ENCODE assay signal across 1 cellular context in the genomic region with DNA sequence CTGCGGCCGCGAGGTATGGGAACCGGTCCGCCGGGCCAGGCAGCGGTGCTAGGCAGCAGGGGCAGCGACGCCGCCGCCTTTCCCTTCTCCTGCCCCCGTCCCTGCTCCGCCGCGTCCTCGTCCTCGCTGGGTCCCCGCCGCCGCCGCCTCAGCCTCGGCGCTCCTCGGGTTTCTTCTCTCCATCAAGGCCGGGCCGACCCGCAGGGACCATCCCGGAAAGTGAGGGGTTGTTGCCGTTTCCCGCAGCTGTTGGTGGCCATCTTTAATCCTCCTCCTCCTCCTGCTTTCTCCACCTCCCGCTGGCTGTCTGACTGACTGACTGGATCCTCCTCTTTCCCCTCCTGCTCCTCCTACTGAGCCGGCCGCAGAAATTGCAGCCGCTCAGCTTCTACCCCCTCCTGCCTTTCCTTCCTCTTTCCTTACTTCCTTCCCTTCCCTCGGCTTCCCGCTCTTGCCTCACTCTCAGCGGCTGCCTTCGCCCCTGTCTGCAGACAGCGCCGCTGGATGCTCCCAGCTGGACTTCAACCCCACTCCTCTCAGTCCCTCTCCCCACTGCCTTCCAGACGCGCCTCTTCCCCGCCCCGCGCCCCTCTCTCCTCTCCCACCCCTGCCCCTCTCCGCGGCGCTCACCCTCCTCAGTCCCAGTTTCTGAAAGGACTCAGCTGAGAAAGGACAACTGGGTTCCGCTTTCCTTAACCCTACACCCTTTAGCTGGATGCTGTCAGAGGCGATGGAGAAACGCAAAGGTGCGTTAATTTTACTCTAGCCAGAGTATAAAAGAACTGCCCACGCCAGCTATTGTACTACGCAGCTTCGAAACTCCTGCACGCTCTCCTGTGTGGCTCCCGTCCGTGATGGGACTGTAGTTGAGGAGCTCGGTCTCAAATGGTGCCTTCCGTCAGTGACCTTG.
A peak's percentile ranks its signal among the peaks of the same experiment; 100 is the strongest.
TF ChIP-seq lines count a peak whose summit lies in the region.

A gene with protein sequence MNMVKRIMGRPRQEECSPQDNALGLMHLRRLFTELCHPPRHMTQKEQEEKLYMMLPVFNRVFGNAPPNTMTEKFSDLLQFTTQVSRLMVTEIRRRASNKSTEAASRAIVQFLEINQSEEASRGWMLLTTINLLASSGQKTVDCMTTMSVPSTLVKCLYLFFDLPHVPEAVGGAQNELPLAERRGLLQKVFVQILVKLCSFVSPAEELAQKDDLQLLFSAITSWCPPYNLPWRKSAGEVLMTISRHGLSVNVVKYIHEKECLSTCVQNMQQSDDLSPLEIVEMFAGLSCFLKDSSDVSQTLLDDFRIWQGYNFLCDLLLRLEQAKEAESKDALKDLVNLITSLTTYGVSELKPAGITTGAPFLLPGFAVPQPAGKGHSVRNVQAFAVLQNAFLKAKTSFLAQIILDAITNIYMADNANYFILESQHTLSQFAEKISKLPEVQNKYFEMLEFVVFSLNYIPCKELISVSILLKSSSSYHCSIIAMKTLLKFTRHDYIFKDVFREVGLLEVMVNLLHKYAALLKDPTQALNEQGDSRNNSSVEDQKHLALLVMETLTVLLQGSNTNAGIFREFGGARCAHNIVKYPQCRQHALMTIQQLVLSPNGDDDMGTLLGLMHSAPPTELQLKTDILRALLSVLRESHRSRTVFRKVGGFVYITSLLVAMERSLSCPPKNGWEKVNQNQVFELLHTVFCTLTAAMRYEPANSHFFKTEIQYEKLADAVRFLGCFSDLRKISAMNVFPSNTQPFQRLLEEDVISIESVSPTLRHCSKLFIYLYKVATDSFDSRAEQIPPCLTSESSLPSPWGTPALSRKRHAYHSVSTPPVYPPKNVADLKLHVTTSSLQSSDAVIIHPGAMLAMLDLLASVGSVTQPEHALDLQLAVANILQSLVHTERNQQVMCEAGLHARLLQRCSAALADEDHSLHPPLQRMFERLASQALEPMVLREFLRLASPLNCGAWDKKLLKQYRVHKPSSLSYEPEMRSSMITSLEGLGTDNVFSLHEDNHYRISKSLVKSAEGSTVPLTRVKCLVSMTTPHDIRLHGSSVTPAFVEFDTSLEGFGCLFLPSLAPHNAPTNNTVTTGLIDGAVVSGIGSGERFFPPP (N-terminal part only) (minus strand): TSS at position 309 of the 910 bp plus-strand sequence. CDS start 106,099 bp downstream, outside the sequence.

TF ChIP-seq in HepG2, 621 proteins besides CTCF, POLR2A, EP300 and RAD21 (continued from another document and continues in another):
- TF ChIP-seq, protein P1, sequence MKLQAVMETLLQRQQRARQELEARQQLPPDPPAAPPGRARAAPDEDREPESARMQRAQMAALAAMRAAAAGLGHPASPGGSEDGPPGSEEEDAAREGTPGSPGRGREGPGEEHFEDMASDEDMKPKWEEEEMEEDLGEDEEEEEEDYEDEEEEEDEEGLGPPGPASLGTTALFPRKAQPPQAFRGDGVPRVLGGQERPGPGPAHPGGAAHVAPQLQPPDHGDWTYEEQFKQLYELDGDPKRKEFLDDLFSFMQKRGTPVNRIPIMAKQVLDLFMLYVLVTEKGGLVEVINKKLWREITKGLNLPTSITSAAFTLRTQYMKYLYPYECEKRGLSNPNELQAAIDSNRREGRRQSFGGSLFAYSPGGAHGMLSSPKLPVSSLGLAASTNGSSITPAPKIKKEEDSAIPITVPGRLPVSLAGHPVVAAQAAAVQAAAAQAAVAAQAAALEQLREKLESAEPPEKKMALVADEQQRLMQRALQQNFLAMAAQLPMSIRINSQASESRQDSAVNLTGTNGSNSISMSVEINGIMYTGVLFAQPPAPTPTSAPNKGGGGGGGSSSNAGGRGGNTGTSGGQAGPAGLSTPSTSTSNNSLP (IDR thresholded peaks at IDR 0.05; ENCODE audit: low read depth, low read length) = no peak
- TF ChIP-seq ZEB1 (IDR thresholded peaks at IDR 0.05; ENCODE audit: insufficient replicate concordance, low read depth) = no peak
- TF ChIP-seq SNAI1 (CRISPR knock-in tag; IDR thresholded peaks at IDR 0.05; ENCODE audit: borderline replicate concordance) = no peak
- TF ChIP-seq ZFY (CRISPR knock-in tag; IDR thresholded peaks at IDR 0.05) = no peak; the same call in 1 of the 2 replicates
- TF ChIP-seq RXRB (CRISPR knock-in tag; IDR thresholded peaks at IDR 0.05; ENCODE audit: borderline replicate concordance) = peak; percentile 25; the same call in 1 of the 2 replicates
- TF ChIP-seq SP140L (CRISPR knock-in tag; IDR thresholded peaks at IDR 0.05; ENCODE audit: borderline replicate concordance) = no peak
- no peak for TF ChIP-seq JARID2 (CRISPR knock-in tag; IDR thresholded peaks at IDR 0.05; ENCODE audit: insufficient replicate concordance)
- TF ChIP-seq GPN1 (CRISPR knock-in tag; IDR thresholded peaks at IDR 0.05; ENCODE audit: borderline replicate concordance) = no peak
- TF ChIP-seq, protein P2, sequence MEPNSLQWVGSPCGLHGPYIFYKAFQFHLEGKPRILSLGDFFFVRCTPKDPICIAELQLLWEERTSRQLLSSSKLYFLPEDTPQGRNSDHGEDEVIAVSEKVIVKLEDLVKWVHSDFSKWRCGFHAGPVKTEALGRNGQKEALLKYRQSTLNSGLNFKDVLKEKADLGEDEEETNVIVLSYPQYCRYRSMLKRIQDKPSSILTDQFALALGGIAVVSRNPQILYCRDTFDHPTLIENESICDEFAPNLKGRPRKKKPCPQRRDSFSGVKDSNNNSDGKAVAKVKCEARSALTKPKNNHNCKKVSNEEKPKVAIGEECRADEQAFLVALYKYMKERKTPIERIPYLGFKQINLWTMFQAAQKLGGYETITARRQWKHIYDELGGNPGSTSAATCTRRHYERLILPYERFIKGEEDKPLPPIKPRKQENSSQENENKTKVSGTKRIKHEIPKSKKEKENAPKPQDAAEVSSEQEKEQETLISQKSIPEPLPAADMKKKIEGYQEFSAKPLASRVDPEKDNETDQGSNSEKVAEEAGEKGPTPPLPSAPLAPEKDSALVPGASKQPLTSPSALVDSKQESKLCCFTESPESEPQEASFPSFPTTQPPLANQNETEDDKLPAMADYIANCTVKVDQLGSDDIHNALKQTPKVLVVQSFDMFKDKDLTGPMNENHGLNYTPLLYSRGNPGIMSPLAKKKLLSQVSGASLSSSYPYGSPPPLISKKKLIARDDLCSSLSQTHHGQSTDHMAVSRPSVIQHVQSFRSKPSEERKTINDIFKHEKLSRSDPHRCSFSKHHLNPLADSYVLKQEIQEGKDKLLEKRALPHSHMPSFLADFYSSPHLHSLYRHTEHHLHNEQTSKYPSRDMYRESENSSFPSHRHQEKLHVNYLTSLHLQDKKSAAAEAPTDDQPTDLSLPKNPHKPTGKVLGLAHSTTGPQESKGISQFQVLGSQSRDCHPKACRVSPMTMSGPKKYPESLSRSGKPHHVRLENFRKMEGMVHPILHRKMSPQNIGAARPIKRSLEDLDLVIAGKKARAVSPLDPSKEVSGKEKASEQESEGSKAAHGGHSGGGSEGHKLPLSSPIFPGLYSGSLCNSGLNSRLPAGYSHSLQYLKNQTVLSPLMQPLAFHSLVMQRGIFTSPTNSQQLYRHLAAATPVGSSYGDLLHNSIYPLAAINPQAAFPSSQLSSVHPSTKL (CRISPR knock-in tag; IDR thresholded peaks at IDR 0.05) = peak; percentile 50; the same call in 1 of the 2 replicates
- TF ChIP-seq, protein P3, sequence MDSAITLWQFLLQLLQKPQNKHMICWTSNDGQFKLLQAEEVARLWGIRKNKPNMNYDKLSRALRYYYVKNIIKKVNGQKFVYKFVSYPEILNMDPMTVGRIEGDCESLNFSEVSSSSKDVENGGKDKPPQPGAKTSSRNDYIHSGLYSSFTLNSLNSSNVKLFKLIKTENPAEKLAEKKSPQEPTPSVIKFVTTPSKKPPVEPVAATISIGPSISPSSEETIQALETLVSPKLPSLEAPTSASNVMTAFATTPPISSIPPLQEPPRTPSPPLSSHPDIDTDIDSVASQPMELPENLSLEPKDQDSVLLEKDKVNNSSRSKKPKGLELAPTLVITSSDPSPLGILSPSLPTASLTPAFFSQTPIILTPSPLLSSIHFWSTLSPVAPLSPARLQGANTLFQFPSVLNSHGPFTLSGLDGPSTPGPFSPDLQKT (CRISPR knock-in tag; IDR thresholded peaks at IDR 0.05; ENCODE audit: borderline replicate concordance) = no peak
- TF ChIP-seq, protein P4, sequence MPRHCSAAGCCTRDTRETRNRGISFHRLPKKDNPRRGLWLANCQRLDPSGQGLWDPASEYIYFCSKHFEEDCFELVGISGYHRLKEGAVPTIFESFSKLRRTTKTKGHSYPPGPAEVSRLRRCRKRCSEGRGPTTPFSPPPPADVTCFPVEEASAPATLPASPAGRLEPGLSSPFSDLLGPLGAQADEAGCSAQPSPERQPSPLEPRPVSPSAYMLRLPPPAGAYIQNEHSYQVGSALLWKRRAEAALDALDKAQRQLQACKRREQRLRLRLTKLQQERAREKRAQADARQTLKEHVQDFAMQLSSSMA (CRISPR knock-in tag; IDR thresholded peaks at IDR 0.05) = 0 out of 2 replicates have a peak, but pooled peaks have one; percentile 60
- TF ChIP-seq, protein P5, sequence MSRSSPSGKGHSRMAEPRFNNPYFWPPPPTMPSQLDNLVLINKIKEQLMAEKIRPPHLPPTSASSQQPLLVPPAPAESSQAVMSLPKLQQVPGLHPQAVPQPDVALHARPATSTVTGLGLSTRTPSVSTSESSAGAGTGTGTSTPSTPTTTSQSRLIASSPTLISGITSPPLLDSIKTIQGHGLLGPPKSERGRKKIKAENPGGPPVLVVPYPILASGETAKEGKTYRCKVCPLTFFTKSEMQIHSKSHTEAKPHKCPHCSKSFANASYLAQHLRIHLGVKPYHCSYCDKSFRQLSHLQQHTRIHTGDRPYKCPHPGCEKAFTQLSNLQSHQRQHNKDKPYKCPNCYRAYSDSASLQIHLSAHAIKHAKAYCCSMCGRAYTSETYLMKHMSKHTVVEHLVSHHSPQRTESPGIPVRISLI (CRISPR knock-in tag; IDR thresholded peaks at IDR 0.05; ENCODE audit: borderline replicate concordance) = no peak
- no peak for TF ChIP-seq ZNF558 (CRISPR knock-in tag; IDR thresholded peaks at IDR 0.05; ENCODE audit: borderline replicate concordance)
- no peak for TF ChIP-seq HOXA7 (CRISPR knock-in tag; IDR thresholded peaks at IDR 0.05)
- no peak for TF ChIP-seq ATAD3A (CRISPR knock-in tag; IDR thresholded peaks at IDR 0.05)
- no peak for TF ChIP-seq FOXP1 (IDR thresholded peaks at IDR 0.05)
- no peak for TF ChIP-seq FOXP1 (CRISPR knock-in tag; IDR thresholded peaks at IDR 0.05)
- TF ChIP-seq, protein P6, sequence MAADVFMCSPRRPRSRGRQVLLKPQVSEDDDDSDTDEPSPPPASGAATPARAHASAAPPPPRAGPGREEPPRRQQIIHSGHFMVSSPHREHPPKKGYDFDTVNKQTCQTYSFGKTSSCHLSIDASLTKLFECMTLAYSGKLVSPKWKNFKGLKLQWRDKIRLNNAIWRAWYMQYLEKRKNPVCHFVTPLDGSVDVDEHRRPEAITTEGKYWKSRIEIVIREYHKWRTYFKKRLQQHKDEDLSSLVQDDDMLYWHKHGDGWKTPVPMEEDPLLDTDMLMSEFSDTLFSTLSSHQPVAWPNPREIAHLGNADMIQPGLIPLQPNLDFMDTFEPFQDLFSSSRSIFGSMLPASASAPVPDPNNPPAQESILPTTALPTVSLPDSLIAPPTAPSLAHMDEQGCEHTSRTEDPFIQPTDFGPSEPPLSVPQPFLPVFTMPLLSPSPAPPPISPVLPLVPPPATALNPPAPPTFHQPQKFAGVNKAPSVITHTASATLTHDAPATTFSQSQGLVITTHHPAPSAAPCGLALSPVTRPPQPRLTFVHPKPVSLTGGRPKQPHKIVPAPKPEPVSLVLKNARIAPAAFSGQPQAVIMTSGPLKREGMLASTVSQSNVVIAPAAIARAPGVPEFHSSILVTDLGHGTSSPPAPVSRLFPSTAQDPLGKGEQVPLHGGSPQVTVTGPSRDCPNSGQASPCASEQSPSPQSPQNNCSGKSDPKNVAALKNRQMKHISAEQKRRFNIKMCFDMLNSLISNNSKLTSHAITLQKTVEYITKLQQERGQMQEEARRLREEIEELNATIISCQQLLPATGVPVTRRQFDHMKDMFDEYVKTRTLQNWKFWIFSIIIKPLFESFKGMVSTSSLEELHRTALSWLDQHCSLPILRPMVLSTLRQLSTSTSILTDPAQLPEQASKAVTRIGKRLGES (CRISPR knock-in tag; IDR thresholded peaks at IDR 0.05; ENCODE audit: borderline replicate concordance) = no peak
- TF ChIP-seq GABPB1 (CRISPR knock-in tag; IDR thresholded peaks at IDR 0.05) = peak; percentile 45; the same call in 1 of the 2 replicates
- no peak for TF ChIP-seq ZNF124 (CRISPR knock-in tag; IDR thresholded peaks at IDR 0.05)
- TF ChIP-seq ZNF382 (CRISPR knock-in tag; IDR thresholded peaks at IDR 0.05; ENCODE audit: borderline replicate concordance) = no peak
- no peak for TF ChIP-seq ZNF121 (CRISPR knock-in tag; IDR thresholded peaks at IDR 0.05)
- no peak for TF ChIP-seq NR2F2 (IDR thresholded peaks at IDR 0.05; ENCODE audit: borderline replicate concordance, low read depth)
- TF ChIP-seq, protein P7, sequence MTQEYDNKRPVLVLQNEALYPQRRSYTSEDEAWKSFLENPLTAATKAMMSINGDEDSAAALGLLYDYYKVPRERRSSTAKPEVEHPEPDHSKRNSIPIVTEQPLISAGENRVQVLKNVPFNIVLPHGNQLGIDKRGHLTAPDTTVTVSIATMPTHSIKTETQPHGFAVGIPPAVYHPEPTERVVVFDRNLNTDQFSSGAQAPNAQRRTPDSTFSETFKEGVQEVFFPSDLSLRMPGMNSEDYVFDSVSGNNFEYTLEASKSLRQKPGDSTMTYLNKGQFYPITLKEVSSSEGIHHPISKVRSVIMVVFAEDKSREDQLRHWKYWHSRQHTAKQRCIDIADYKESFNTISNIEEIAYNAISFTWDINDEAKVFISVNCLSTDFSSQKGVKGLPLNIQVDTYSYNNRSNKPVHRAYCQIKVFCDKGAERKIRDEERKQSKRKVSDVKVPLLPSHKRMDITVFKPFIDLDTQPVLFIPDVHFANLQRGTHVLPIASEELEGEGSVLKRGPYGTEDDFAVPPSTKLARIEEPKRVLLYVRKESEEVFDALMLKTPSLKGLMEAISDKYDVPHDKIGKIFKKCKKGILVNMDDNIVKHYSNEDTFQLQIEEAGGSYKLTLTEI (CRISPR knock-in tag; conservative IDR thresholded peaks at IDR 0.05) = no peak
- TF ChIP-seq XRCC5 (optimal IDR thresholded peaks at IDR 0.05; ENCODE audit: low read length) = no peak
- no peak for TF ChIP-seq ZNF501 (CRISPR knock-in tag; IDR thresholded peaks at IDR 0.05)
- TF ChIP-seq SMAD3 (CRISPR knock-in tag; IDR thresholded peaks at IDR 0.05) = no peak
- TF ChIP-seq SATB2 (CRISPR knock-in tag; IDR thresholded peaks at IDR 0.05) = no peak
- TF ChIP-seq CAMTA2 (CRISPR knock-in tag; IDR thresholded peaks at IDR 0.05; ENCODE audit: borderline replicate concordance) = no peak
- TF ChIP-seq, protein P8, sequence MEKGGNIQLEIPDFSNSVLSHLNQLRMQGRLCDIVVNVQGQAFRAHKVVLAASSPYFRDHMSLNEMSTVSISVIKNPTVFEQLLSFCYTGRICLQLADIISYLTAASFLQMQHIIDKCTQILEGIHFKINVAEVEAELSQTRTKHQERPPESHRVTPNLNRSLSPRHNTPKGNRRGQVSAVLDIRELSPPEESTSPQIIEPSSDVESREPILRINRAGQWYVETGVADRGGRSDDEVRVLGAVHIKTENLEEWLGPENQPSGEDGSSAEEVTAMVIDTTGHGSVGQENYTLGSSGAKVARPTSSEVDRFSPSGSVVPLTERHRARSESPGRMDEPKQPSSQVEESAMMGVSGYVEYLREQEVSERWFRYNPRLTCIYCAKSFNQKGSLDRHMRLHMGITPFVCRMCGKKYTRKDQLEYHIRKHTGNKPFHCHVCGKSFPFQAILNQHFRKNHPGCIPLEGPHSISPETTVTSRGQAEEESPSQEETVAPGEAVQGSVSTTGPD (CRISPR knock-in tag; IDR thresholded peaks at IDR 0.05) = no peak
- TF ChIP-seq ZNF674 (CRISPR knock-in tag; IDR thresholded peaks at IDR 0.05; ENCODE audit: low read depth) = 0 out of 2 replicates have a peak, but pooled peaks have one; percentile 7
- TF ChIP-seq ZMYM3 (CRISPR knock-in tag; IDR thresholded peaks at IDR 0.05) = no peak
